ENCODE assay signal across 8 cellular contexts in genomic region chr1:156752843-156753486, GRCh38. TPM values are rescaled to one million over a fixed set of nuclear protein-coding genes. Genes with fewer than 3 reads are reported as not detected.
A peak's percentile ranks its signal among the peaks of the same experiment; 100 is the strongest.
DNase-seq lines count a peak whose midpoint lies in the region; ATAC-seq and TF ChIP-seq lines count a peak whose summit lies in the region.

No MANE protein-coding gene starts in this region.

- POLR2A ChIA-PET in HEK293 (lab: Yijun Ruan, JAX) (interaction anchor here (1.5 to 3.2 kb wide), 8 partner anchors 8 to 64 kb away, joined by 4 to 63 read pairs (median 10); partner anchors contain the start of genes ISG20L2, METTL25B, MRPL24 and PRCC), T-cell (lab: Charles Lee) (interaction anchor here (0.6 to 1.8 kb wide), 4 partner anchors 12 to 237 kb away, joined by 3 to 8 read pairs (median 6); partner anchors contain the start of genes ISG20L2 (in 2 of the 2), METTL25B (in 2 of the 2) and MRPL24 (in 1 of the 2))

- no peaks in the 10 kb centered on the region for H3K27me3 Mint-ChIP-seq in T-cell

- H3K4me3 ChIP-seq in HEK293 (ENCODE audit: low read depth, low read length) (no peak overlapping the region; the same call in 1 of the 2 replicates), fibroblast of villous mesenchyme (ENCODE audit: low read depth, low read length) (peak overlapping the region; percentile 87), skeletal muscle cell (ENCODE audit: low read depth, low read length) (peak overlapping the region; percentile 81)

- H3K27ac Mint-ChIP-seq in T-cell: peak overlapping the region; percentile 91 to 92

- H3K36me3 Mint-ChIP-seq in T-cell: no peaks in the 10 kb centered on the region

- no peak overlapping the region for H3K27ac ChIP-seq in HEK293 (ENCODE audit: extremely low read depth, low read depth, low read length)

- CTCF ChIA-PET in HEK293 (lab: Yijun Ruan, JAX): interaction anchor here (0.8 to 2.5 kb wide), 5 partner anchors 8 to 64 kb away, joined by 3 to 9 read pairs (median 4); no protein-coding TSS in a partner anchor
- CTCF ChIA-PET in T-cell (lab: Charles Lee): interaction anchor here in 1 of 2 donors (1.6 to 3.9 kb wide), 3 partner anchors 12 to 26 kb away, joined by 9 to 40 read pairs (median 14); partner anchors contain the start of genes ISG20L2, METTL25B, MRPL24 and PRCC

- 0 out of 2 replicates have a peak, but pooled peaks cover 10% of the 10 kb centered on the region for H3K4me1 ChIP-seq in HEK293 (ENCODE audit: control insufficient read depth, insufficient read depth, low read length)

- H3K9me3 ChIP-seq in HEK293 (ENCODE audit: control insufficient read depth, insufficient read depth, low read depth, low read length): no peaks in the 10 kb centered on the region

- H3K4me1 Mint-ChIP-seq in T-cell: peaks cover 41 to 51% (median 47%) of the 10 kb centered on the region in 3 donors

- ATAC-seq in T-cell (replicated peaks in 1 of 4): no peak

- H3K4me3 Mint-ChIP-seq in T-cell: peak overlapping the region; percentile 91 to 92 (median 92)

- DNase-seq in T-cell (no peak), fibroblast of villous mesenchyme (ENCODE audit: low read depth) (peak; percentile 59), skeletal muscle cell (ENCODE audit: low read depth) (no peak), HK-2 (ENCODE audit: unreplicated experiment) (no peak), iPS-NIHi7 (ENCODE audit: extremely low spot score) (no peak), hypothalamus (lab: John Stamatoyannopoulos, UW) (no peak)
- no peak for DNase-seq in effector CD4-positive, alpha-beta T cell

- H3K9me3 Mint-ChIP-seq in T-cell: no peaks in the 10 kb centered on the region

- TF ChIP-seq CTCF in HEK293 (tag by site-specific recombination; IDR thresholded peaks at IDR 0.05): no peak
- no peak for TF ChIP-seq CTCF in fibroblast of villous mesenchyme (IDR thresholded peaks at IDR 0.05; ENCODE audit: insufficient read depth, low read depth, low read length)

- peaks cover 0 to 9% of the 10 kb centered on the region in 2 experiments; a peak in 1 of 3 replicates for H3K36me3 ChIP-seq in HEK293 (ENCODE audit: control insufficient read depth in 2 of 2, insufficient read depth in 1 of 2, low read length in 2 of 2)

TF ChIP-seq in HEK293, 187 proteins besides CTCF, POLR2A, EP300 and RAD21:
- TF ChIP-seq ZNF16 (tag by site-specific recombination; IDR thresholded peaks at IDR 0.05; ENCODE audit: low read depth) (no peak), ZNF747 (tag by site-specific recombination; IDR thresholded peaks at IDR 0.05) (no peak), ZNF10 (tag by site-specific recombination; IDR thresholded peaks at IDR 0.05) (no peak), KLF1 (tag by site-specific recombination; IDR thresholded peaks at IDR 0.05) (no peak), ZNF18 (tag by site-specific recombination; IDR thresholded peaks at IDR 0.05) (no peak), ZNF341 (tag by site-specific recombination; IDR thresholded peaks at IDR 0.05; ENCODE audit: low read depth) (peak; percentile 57), ZNF639 (tag by site-specific recombination; IDR thresholded peaks at IDR 0.05) (no peak), ZSCAN30 (tag by site-specific recombination; IDR thresholded peaks at IDR 0.05) (no peak), SCRT2 (tag by site-specific recombination; IDR thresholded peaks at IDR 0.05) (peak; percentile 80), ZBTB21 (tag by site-specific recombination; IDR thresholded peaks at IDR 0.05) (no peak), ZNF549 (tag by site-specific recombination; IDR thresholded peaks at IDR 0.05) (no peak)

RNA-seq across cellular contexts. Expression of gene HDGF, which starts 1.5 kb away (rescaled TPM):
- total RNA-seq in T-cell (100 to 1,000 TPM in 2 of 5 donors, 10 to 100 TPM in 3; 72.9 to 108 (median 90.3) TPM), fibroblast of villous mesenchyme (196 and 197 TPM in 2 replicates)

RNA-seq across cellular contexts. Expression of gene MRPL24, which starts 12.1 kb away (rescaled TPM):
- 10 to 100 TPM; 23.8 to 66.6 (median 52.6) TPM for total RNA-seq in T-cell
- total RNA-seq in fibroblast of villous mesenchyme: 21.6 and 26.1 TPM in 2 replicates

RNA-seq across cellular contexts. Expression of gene PRCC, which starts 14.4 kb away (rescaled TPM):
- total RNA-seq in T-cell: 10 to 100 TPM; 55.3 to 67.7 (median 65.4) TPM
- 19.0 TPM in 2 replicates for total RNA-seq in fibroblast of villous mesenchyme

RNA-seq across cellular contexts. Expression of gene ISG20L2, which starts 24.4 kb away (rescaled TPM):
- 10 to 100 TPM; 35.3 to 63.7 (median 44.3) TPM for total RNA-seq in T-cell
- total RNA-seq in fibroblast of villous mesenchyme: 17.4 and 22.9 TPM in 2 replicates

RNA-seq across cellular contexts. Expression of gene METTL25B, which starts 24.7 kb away (rescaled TPM):
- total RNA-seq in T-cell (10 to 100 TPM; 13.0 to 36.1 (median 32.3) TPM), fibroblast of villous mesenchyme (9.0 and 12.5 TPM in 2 replicates)
